Comparison of ENCODE assay signal across 1 cellular context in genomic region chr15:69893863-69894262, GRCh38.
TF ChIP-seq lines count a peak whose summit lies in the region.

No MANE protein-coding gene starts in this region.

TF ChIP-seq in HEK293, 187 proteins besides CTCF, POLR2A, EP300 and RAD21 (continued from another document):
- TF ChIP-seq REST (tag by site-specific recombination; IDR thresholded peaks at IDR 0.05) (no peak), FEZF1 (tag by site-specific recombination; IDR thresholded peaks at IDR 0.05) (0 out of 2 replicates have a peak, but pooled peaks have one; percentile 27), ZNF18 (tag by site-specific recombination; IDR thresholded peaks at IDR 0.05) (peak; percentile 30; the same call in 1 of the 2 replicates), ZNF155 (tag by site-specific recombination; IDR thresholded peaks at IDR 0.05) (no peak), ZBTB8A (tag by site-specific recombination; IDR thresholded peaks at IDR 0.05) (peak; percentile 45; the same call in 1 of the 2 replicates), IKZF3 (tag by site-specific recombination; IDR thresholded peaks at IDR 0.05) (peak; percentile 62), ZNF768 (tag by site-specific recombination; IDR thresholded peaks at IDR 0.05) (no peak), ZBTB17 (tag by site-specific recombination; IDR thresholded peaks at IDR 0.05) (peak; percentile 64), ZNF629 (tag by site-specific recombination; IDR thresholded peaks at IDR 0.05) (peak; percentile 89), ZBTB21 (tag by site-specific recombination; IDR thresholded peaks at IDR 0.05) (peak; percentile 79), MZF1 (tag by site-specific recombination; IDR thresholded peaks at IDR 0.05; ENCODE audit: borderline replicate concordance) (peak; percentile 73; the same call in 1 of the 2 replicates), ZSCAN30 (tag by site-specific recombination; IDR thresholded peaks at IDR 0.05) (peak; percentile 44; the same call in 1 of the 2 replicates), ZNF335 (tag by site-specific recombination; conservative IDR thresholded peaks at IDR 0.05) (peak; percentile 78), ZNF792 (tag by site-specific recombination; IDR thresholded peaks at IDR 0.05) (no peak), ZNF184 (tag by site-specific recombination; IDR thresholded peaks at IDR 0.05) (0 out of 2 replicates have a peak, but pooled peaks have one; percentile 32), ZNF138 (tag by site-specific recombination; IDR thresholded peaks at IDR 0.05; ENCODE audit: borderline replicate concordance) (no peak), SP7 (tag by site-specific recombination; IDR thresholded peaks at IDR 0.05) (0 out of 2 replicates have a peak, but pooled peaks have one; percentile 29), ZEB2 (tag by site-specific recombination; IDR thresholded peaks at IDR 0.05) (peak; percentile 71), ZNF561 (tag by site-specific recombination; IDR thresholded peaks at IDR 0.05; ENCODE audit: borderline replicate concordance) (peak; percentile 88), SP2 (tag by site-specific recombination; IDR thresholded peaks at IDR 0.05) (no peak), WT1 (tag by site-specific recombination; IDR thresholded peaks at IDR 0.05) (no peak), ZNF175 (tag by site-specific recombination; IDR thresholded peaks at IDR 0.05) (no peak), ATF2 (tag by site-specific recombination; IDR thresholded peaks at IDR 0.05; ENCODE audit: low read depth) (peak; percentile 75; the same call in 1 of the 2 replicates), GLIS2 (tag by site-specific recombination; IDR thresholded peaks at IDR 0.05) (peak; percentile 53; the same call in 1 of the 2 replicates)
- TF ChIP-seq, protein P1, sequence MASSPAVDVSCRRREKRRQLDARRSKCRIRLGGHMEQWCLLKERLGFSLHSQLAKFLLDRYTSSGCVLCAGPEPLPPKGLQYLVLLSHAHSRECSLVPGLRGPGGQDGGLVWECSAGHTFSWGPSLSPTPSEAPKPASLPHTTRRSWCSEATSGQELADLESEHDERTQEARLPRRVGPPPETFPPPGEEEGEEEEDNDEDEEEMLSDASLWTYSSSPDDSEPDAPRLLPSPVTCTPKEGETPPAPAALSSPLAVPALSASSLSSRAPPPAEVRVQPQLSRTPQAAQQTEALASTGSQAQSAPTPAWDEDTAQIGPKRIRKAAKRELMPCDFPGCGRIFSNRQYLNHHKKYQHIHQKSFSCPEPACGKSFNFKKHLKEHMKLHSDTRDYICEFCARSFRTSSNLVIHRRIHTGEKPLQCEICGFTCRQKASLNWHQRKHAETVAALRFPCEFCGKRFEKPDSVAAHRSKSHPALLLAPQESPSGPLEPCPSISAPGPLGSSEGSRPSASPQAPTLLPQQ (tag by site-specific recombination; IDR thresholded peaks at IDR 0.05): peak; percentile 52
- TF ChIP-seq, protein P2, sequence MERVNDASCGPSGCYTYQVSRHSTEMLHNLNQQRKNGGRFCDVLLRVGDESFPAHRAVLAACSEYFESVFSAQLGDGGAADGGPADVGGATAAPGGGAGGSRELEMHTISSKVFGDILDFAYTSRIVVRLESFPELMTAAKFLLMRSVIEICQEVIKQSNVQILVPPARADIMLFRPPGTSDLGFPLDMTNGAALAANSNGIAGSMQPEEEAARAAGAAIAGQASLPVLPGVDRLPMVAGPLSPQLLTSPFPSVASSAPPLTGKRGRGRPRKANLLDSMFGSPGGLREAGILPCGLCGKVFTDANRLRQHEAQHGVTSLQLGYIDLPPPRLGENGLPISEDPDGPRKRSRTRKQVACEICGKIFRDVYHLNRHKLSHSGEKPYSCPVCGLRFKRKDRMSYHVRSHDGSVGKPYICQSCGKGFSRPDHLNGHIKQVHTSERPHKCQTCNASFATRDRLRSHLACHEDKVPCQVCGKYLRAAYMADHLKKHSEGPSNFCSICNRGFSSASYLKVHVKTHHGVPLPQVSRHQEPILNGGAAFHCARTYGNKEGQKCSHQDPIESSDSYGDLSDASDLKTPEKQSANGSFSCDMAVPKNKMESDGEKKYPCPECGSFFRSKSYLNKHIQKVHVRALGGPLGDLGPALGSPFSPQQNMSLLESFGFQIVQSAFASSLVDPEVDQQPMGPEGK (tag by site-specific recombination; IDR thresholded peaks at IDR 0.05): 0 out of 2 replicates have a peak, but pooled peaks have one; percentile 21
- TF ChIP-seq, protein P3, sequence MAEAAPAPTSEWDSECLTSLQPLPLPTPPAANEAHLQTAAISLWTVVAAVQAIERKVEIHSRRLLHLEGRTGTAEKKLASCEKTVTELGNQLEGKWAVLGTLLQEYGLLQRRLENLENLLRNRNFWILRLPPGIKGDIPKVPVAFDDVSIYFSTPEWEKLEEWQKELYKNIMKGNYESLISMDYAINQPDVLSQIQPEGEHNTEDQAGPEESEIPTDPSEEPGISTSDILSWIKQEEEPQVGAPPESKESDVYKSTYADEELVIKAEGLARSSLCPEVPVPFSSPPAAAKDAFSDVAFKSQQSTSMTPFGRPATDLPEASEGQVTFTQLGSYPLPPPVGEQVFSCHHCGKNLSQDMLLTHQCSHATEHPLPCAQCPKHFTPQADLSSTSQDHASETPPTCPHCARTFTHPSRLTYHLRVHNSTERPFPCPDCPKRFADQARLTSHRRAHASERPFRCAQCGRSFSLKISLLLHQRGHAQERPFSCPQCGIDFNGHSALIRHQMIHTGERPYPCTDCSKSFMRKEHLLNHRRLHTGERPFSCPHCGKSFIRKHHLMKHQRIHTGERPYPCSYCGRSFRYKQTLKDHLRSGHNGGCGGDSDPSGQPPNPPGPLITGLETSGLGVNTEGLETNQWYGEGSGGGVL (tag by site-specific recombination; IDR thresholded peaks at IDR 0.05): no peak
